ENCODE assay signal across 20 cellular contexts in the genomic region with DNA sequence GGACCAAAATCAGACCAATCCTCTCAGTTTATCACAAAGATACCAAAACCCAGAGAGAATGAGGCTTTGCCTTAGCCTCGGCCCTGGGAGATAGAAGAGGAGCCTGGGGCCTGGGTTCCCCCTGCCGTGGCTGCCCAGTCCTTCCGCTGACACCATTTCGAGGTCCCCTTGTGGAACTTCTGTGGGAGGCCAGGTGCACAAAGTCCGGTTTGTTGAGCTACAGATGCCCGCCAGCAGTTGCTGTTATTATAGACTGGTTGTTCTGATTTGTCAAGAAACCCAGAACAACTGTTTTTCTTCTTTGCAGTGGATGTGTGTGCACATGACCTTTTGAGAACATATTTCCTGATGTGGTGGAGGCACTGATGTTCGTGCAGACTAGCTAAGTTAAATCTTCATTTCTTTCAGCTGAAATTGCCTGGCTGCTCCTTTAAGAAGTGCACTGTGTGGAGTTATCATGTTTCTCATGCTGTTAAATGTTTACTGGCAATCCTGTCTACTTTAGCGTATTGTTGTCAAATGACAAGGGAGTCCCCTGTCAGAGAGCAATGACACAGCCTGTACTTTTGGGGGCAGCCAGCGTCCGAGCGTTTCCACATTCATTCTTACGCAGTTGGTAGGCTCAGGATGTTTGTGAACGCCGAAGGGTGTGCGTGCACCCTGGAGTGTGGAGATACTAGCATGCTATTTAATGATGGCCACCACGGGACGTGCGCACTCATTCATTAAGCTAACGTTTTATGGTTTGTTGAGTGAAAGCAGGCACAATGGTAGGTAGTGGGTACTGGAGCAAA. TPM values are rescaled to one million over a fixed set of nuclear protein-coding genes. Genes with fewer than 3 reads are reported as not detected.
DNase-seq lines count a peak whose midpoint lies in the region; ATAC-seq, FAIRE-seq and TF ChIP-seq lines count a peak whose summit lies in the region.
"Had no signal": no experiment of that assay in that cellular context is flagged by ENCODE, and none has a peak within 500 bp of the region (broad histone marks: within the 10 kb centered on the region; RNA-seq: fewer than 3 reads in every experiment).

No MANE protein-coding gene starts in this region.

- TF ChIP-seq CTCF in HEK293 (tag by site-specific recombination; IDR thresholded peaks at IDR 0.05) (no peak), bronchial epithelial cell (IDR thresholded peaks at IDR 0.05; ENCODE audit: insufficient read depth, low read length, severe bottlenecking) (no peak)

- peaks cover 14% of the 10 kb centered on the region for H3K4me1 ChIP-seq in HEK293 (ENCODE audit: control insufficient read depth, insufficient read depth, low read length)
- H3K4me1 ChIP-seq in skeletal muscle tissue (ENCODE audit: control insufficient read depth in 3 of 3, insufficient read depth in 3 of 3, low read length in 3 of 3): peaks cover 43 to 64% (median 58%) of the 10 kb centered on the region in 3 donors

- no peaks in the 10 kb centered on the region; a peak in 1 of 3 replicates for H3K36me3 ChIP-seq in HEK293 (ENCODE audit: control insufficient read depth in 2 of 2, insufficient read depth in 1 of 2, low read length in 2 of 2)
- peaks cover 3% of the 10 kb centered on the region for H3K36me3 ChIP-seq in bronchial epithelial cell (ENCODE audit: control insufficient read depth, insufficient read depth, low read length)
- no peaks in the 10 kb centered on the region for H3K36me3 ChIP-seq in skeletal muscle tissue (ENCODE audit: control insufficient read depth in 3 of 3, insufficient read depth in 3 of 3, low read length in 3 of 3)

- no peak overlapping the region for H3K27ac Mint-ChIP-seq in T-cell
- H3K27ac Mint-ChIP-seq: activated T-cell treated with anti-CD3 and anti-CD28 coated beads, Interleukin-2, amount 50 U/mL, for 24 hours; neural progenitor cell; progenitor cell of endocrine pancreas; stimulated activated memory B cell treated with anti-CD40 and anti-IgM and Interleukin-4, amounts not matched to agents 10 μg/mL and 1 μg/mL and 100 μg/mL, for 72 hours had no signal

- H3K4me3 ChIP-seq in HEK293 (ENCODE audit: low read depth, low read length) (no peak overlapping the region), bronchial epithelial cell (ENCODE audit: low read depth, low read length) (no peak overlapping the region), skeletal muscle tissue (ENCODE audit: low read length in 3 of 3) (peak overlapping the region; percentile 55 to 63 (median 60))
- H3K4me3 ChIP-seq: K562, neural progenitor cell had no signal

- H3K9me3 Mint-ChIP-seq in T-cell: no peaks in the 10 kb centered on the region
- H3K9me3 Mint-ChIP-seq: activated T-cell treated with anti-CD3 and anti-CD28 coated beads, Interleukin-2, amount 50 U/mL, for 24 hours; neural progenitor cell; stimulated activated memory B cell treated with anti-CD40 and anti-IgM and Interleukin-4, amounts not matched to agents 10 μg/mL and 1 μg/mL and 100 μg/mL, for 72 hours had no signal

- DNase-seq in bronchial epithelial cell (ENCODE audit: low read depth) (no peak), left kidney (ENCODE audit: low read depth, low spot score) (peak; percentile 33), RCC 7860 (ENCODE audit: low spot score) (no peak), T-cell (no peak)
- DNase-seq: activated CD4-positive, CD25-positive, alpha-beta regulatory T cell treated with anti-CD3 and anti-CD28 coated beads, Interleukin-2, amount 50 U/mL, for 72 hours; activated naive CD4-positive, alpha-beta T cell treated with Interleukin-2 at 50 U/mL for 16 hours; activated T-cell treated with anti-CD3 and anti-CD28 coated beads, Interleukin-2, amount 50 U/mL, for 24 hours; amniotic stem cell; NCI-H1694; NCI-H2171 treated with DMSO at 0.1 percent for 48 hours; NCI-H526 treated with DMSO at 0.1 percent for 48 hours; small intestine; SW 1271 had no signal

- CTCF ChIA-PET in HEK293 (lab: Yijun Ruan, JAX) (interaction anchor here (0.6 kb wide), 2 partner anchors 8 to 323 kb away, joined by 3 read pairs; no protein-coding TSS in a partner anchor), T-cell (lab: Charles Lee) (no interaction called here)

- H3K9ac ChIP-seq in skeletal muscle tissue (ENCODE audit: low read depth in 1 of 3, low read length in 3 of 3): peak overlapping the region in 2 of 3 donors; percentile 66
- H3K9ac ChIP-seq: neural progenitor cell had no signal

- peaks cover 10% of the 10 kb centered on the region for H3K36me3 Mint-ChIP-seq in T-cell

- POLR2A ChIA-PET in HEK293 (lab: Yijun Ruan, JAX): no interaction called here
- POLR2A ChIA-PET in T-cell (lab: Charles Lee): interaction anchor here in 1 of 2 donors (0.5 to 0.7 kb wide), 2 partner anchors 16 to 17 kb away, joined by 4 to 5 read pairs; no protein-coding TSS in a partner anchor

- H3K27me3 Mint-ChIP-seq in T-cell: no peaks in the 10 kb centered on the region
- H3K27me3 Mint-ChIP-seq: activated T-cell treated with anti-CD3 and anti-CD28 coated beads, Interleukin-2, amount 50 U/mL, for 24 hours; progenitor cell of endocrine pancreas; stimulated activated memory B cell treated with anti-CD40 and anti-IgM and Interleukin-4, amounts not matched to agents 10 μg/mL and 1 μg/mL and 100 μg/mL, for 72 hours had no signal

- H3K4me3 Mint-ChIP-seq in T-cell: no peak overlapping the region
- H3K4me3 Mint-ChIP-seq: activated T-cell treated with anti-CD3 and anti-CD28 coated beads, Interleukin-2, amount 50 U/mL, for 24 hours; neural progenitor cell; stimulated activated memory B cell treated with anti-CD40 and anti-IgM and Interleukin-4, amounts not matched to agents 10 μg/mL and 1 μg/mL and 100 μg/mL, for 72 hours had no signal

- peaks cover 31 to 51% (median 36%) of the 10 kb centered on the region in 3 donors for H3K4me1 Mint-ChIP-seq in T-cell

- no peaks in the 10 kb centered on the region for H3K27me3 ChIP-seq in bronchial epithelial cell (ENCODE audit: control insufficient read depth, insufficient read depth, low read length)
- H3K27me3 ChIP-seq in skeletal muscle tissue (ENCODE audit: control insufficient read depth in 3 of 3, insufficient read depth in 3 of 3, low read length in 3 of 3): no peaks in the 10 kb centered on the region
- H3K27me3 ChIP-seq: neural progenitor cell had no signal

- H3K9me3 ChIP-seq in HEK293 (ENCODE audit: control insufficient read depth, insufficient read depth, low read depth, low read length): no peaks in the 10 kb centered on the region
- H3K9me3 ChIP-seq in skeletal muscle tissue (ENCODE audit: control insufficient read depth in 3 of 3, low read length in 3 of 3): no peaks in the 10 kb centered on the region

- H3K27ac ChIP-seq in HEK293 (ENCODE audit: extremely low read depth, low read depth, low read length) (no peak overlapping the region), skeletal muscle tissue (ENCODE audit: low read depth, low read length) (peak overlapping the region; percentile 64)
- H3K27ac ChIP-seq: neural progenitor cell had no signal

- FAIRE-seq in bronchial epithelial cell (lab: Jason Lieb, UNC) (peak; percentile 32), RCC 7860 (lab: Jason Lieb, UNC) (no peak)
- FAIRE-seq: K562, small intestine had no signal

- ATAC-seq in T-cell (replicated peaks in 1 of 4): no peak
- ATAC-seq in HG02763 (IDR thresholded peaks at IDR 0.05; ENCODE audit: unreplicated experiment): no peak
- ATAC-seq: K562; stimulated activated memory B cell treated with anti-CD40 and anti-IgM and Interleukin-4, amounts not matched to agents 10 μg/mL and 1 μg/mL and 100 μg/mL, for 72 hours had no signal

TF ChIP-seq in HEK293, 187 proteins besides CTCF, POLR2A, EP300 and RAD21:
- TF ChIP-seq, protein P1, sequence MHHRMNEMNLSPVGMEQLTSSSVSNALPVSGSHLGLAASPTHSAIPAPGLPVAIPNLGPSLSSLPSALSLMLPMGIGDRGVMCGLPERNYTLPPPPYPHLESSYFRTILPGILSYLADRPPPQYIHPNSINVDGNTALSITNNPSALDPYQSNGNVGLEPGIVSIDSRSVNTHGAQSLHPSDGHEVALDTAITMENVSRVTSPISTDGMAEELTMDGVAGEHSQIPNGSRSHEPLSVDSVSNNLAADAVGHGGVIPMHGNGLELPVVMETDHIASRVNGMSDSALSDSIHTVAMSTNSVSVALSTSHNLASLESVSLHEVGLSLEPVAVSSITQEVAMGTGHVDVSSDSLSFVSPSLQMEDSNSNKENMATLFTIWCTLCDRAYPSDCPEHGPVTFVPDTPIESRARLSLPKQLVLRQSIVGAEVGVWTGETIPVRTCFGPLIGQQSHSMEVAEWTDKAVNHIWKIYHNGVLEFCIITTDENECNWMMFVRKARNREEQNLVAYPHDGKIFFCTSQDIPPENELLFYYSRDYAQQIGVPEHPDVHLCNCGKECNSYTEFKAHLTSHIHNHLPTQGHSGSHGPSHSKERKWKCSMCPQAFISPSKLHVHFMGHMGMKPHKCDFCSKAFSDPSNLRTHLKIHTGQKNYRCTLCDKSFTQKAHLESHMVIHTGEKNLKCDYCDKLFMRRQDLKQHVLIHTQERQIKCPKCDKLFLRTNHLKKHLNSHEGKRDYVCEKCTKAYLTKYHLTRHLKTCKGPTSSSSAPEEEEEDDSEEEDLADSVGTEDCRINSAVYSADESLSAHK (tag by site-specific recombination; IDR thresholded peaks at IDR 0.05): no peak
- TF ChIP-seq ZNF660 (tag by site-specific recombination; IDR thresholded peaks at IDR 0.05) (no peak), ZIC2 (tag by site-specific recombination; IDR thresholded peaks at IDR 0.05) (peak; percentile 36; the same call in 1 of the 2 replicates)

RNA-seq across cellular contexts. Expression of gene CUX1, which starts 47.8 kb away (rescaled TPM):
- 39.0 and 40.5 TPM in 2 replicates for total RNA-seq in bronchial epithelial cell
- 18.3 TPM for total RNA-seq in skeletal muscle tissue
- total RNA-seq in T-cell: 10 to 100 TPM; 36.9 to 50.2 (median 42.8) TPM

Comparison
In these comparisons a context has a peak if more than half of its experiments do, and no peak if none do; other contexts are left out.
1. H3K4me3 ChIP-seq: peak in skeletal muscle tissue (3 of 3); none in HEK293 (single experiment) and bronchial epithelial cell (single experiment).